Comparison of ENCODE assay signal across 8 cellular contexts in the genomic region with DNA sequence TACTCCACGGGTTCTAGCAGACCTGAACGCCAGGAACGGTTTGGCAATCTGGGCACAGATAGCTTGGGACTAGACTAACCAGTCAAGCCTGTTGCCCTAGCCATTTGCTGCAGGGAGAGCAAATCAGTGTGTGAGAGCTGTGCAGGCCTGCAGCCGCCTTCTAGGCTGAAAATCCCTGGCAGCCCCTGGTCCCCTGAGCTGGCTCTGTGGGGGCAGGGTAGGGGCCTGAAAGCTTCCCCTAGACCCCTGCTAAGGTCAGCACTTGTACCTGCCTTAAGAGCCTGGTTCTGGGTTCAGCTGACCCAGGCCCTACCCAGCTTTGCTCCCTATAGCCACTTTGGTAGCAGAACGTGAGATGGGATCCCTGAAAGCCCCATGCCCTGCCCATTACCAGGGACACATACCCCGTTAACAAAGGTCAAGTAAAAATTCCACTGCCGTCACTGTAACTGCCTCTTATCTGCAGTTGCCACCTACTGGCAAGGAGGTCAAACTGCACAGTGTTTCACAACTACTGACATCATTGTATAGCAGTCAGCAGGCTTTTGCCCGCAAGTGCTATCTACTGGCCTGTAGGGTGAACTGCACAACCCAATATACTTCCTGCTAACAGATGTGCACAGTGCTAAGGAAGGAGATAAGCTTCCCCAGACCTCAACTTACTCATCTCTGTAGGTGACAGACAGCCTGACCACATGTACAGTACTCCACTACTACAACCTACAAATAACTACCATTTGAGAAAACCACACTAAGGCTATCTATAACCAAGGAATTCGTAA.
DNase-seq lines count a peak whose midpoint lies in the region; ATAC-seq and TF ChIP-seq lines count a peak whose summit lies in the region.

No MANE protein-coding gene starts in this region.

- no peaks in the 10 kb centered on the region for H3K79me2 ChIP-seq in DND-41 (ENCODE audit: insufficient read depth, low read length)

- H3K27me3 ChIP-seq in DND-41 (ENCODE audit: insufficient read depth, low read length, poor library complexity) (no peaks in the 10 kb centered on the region), stomach (no peaks in the 10 kb centered on the region)

- DNase-seq in DND-41: peak; percentile 52
- DNase-seq in SK-N-DZ (ENCODE audit: low spot score): peak; percentile 16
- DNase-seq in activated naive CD8-positive, alpha-beta T cell treated with anti-CD3 and anti-CD28 coated beads, Interleukin-2, amount 10 ng/mL, durations not matched to agents 7 days and 5 days: no peak
- DNase-seq in left kidney (ENCODE audit: low read depth, low spot score): peak; percentile 11
- DNase-seq in stomach: peak; percentile 52
- no peak for DNase-seq in NCI-H187 treated with DMSO at 0.1 percent for 48 hours (lab: John Stamatoyannopoulos, UW)

- H3K4me1 Mint-ChIP-seq in activated naive CD8-positive, alpha-beta T cell treated with anti-CD3 and anti-CD28 coated beads, Interleukin-2, amount 10 ng/mL, durations not matched to agents 7 days and 5 days: peaks cover 8% of the 10 kb centered on the region

- H3K9me3 ChIP-seq in DND-41 (ENCODE audit: insufficient read depth, low read length, severe bottlenecking): peaks cover 31% of the 10 kb centered on the region
- H3K9me3 ChIP-seq in stomach: peaks cover 0 to 13% (median 5%) of the 10 kb centered on the region in 4 donors

- no peak for TF ChIP-seq POLR2A in stomach (IDR thresholded peaks at IDR 0.05)

- POLR2A ChIA-PET in activated naive CD8-positive, alpha-beta T cell treated with anti-CD3 and anti-CD28 coated beads, Interleukin-2, amount 10 ng/mL, durations not matched to agents 7 days and 5 days (lab: Charles Lee): interaction anchor here (0.7 kb wide), 1 partner anchor 419 kb away, joined by 3 read pairs; no protein-coding TSS in a partner anchor

- ATAC-seq in DND-41 (ENCODE audit: insufficient read depth, low read depth) (peak; percentile 95), GM21360 (IDR thresholded peaks at IDR 0.05; ENCODE audit: unreplicated experiment) (peak; percentile 95), HG03521 (IDR thresholded peaks at IDR 0.05; ENCODE audit: unreplicated experiment) (peak; percentile 100)
- peak; percentile 100 for ATAC-seq in activated naive CD8-positive, alpha-beta T cell treated with anti-CD3 and anti-CD28 coated beads, Interleukin-2, amount 10 ng/mL, durations not matched to agents 7 days and 5 days (ENCODE audit: low read depth)

- H3K4me2 ChIP-seq in DND-41 (ENCODE audit: insufficient read depth, low read length): no peak overlapping the region

- H2AFZ ChIP-seq in DND-41 (ENCODE audit: low read depth, low read length): no peak overlapping the region

- no peaks in the 10 kb centered on the region for H4K20me1 ChIP-seq in DND-41 (ENCODE audit: insufficient read depth, low read length)

- no peak overlapping the region for H3K9ac ChIP-seq in DND-41 (ENCODE audit: low read depth, low read length)

- peaks cover 10% of the 10 kb centered on the region for H3K9me3 Mint-ChIP-seq in activated naive CD8-positive, alpha-beta T cell treated with anti-CD3 and anti-CD28 coated beads, Interleukin-2, amount 10 ng/mL, durations not matched to agents 7 days and 5 days

- peaks cover 5% of the 10 kb centered on the region for H3K36me3 Mint-ChIP-seq in activated naive CD8-positive, alpha-beta T cell treated with anti-CD3 and anti-CD28 coated beads, Interleukin-2, amount 10 ng/mL, durations not matched to agents 7 days and 5 days

- TF ChIP-seq EP300 in stomach (IDR thresholded peaks at IDR 0.05): no peak

- H3K4me3 ChIP-seq in DND-41 (ENCODE audit: low read depth in 1 of 2, low read length in 2 of 2) (no peak overlapping the region), stomach (no peak overlapping the region)

- no peak overlapping the region; the same call in 1 of the 2 replicates for H3K27ac ChIP-seq in DND-41 (ENCODE audit: low read length)
- H3K27ac ChIP-seq in stomach: no peak overlapping the region

- H3K27me3 Mint-ChIP-seq in activated naive CD8-positive, alpha-beta T cell treated with anti-CD3 and anti-CD28 coated beads, Interleukin-2, amount 10 ng/mL, durations not matched to agents 7 days and 5 days: peaks cover 9% of the 10 kb centered on the region

- H3K36me3 ChIP-seq in DND-41 (ENCODE audit: insufficient read depth, low read length) (no peaks in the 10 kb centered on the region), stomach (no peaks in the 10 kb centered on the region)

- intact Hi-C loops in stomach (cut with DNase I; ENCODE audit: low total_unique reads): no loop called here

- no peak overlapping the region for H3K4me3 Mint-ChIP-seq in activated naive CD8-positive, alpha-beta T cell treated with anti-CD3 and anti-CD28 coated beads, Interleukin-2, amount 10 ng/mL, durations not matched to agents 7 days and 5 days

- WGBS in stomach, 5 donors: 34 to 55% (median 42%) methylated on average over 7 to 9 of the region's 9 CpGs

- no peaks in the 10 kb centered on the region for H3K4me1 ChIP-seq in DND-41 (ENCODE audit: insufficient read depth, low read length)
- peaks cover 0 to 10% (median 0%) of the 10 kb centered on the region in 4 donors for H3K4me1 ChIP-seq in stomach

- TF ChIP-seq CTCF in DND-41 (IDR thresholded peaks at IDR 0.05; ENCODE audit: borderline replicate concordance, extremely low read depth, low read length, poor library complexity, severe bottlenecking) (peak; percentile 81), stomach (IDR thresholded peaks at IDR 0.05) (peak in 4 of 7 experiments; percentile 29 to 74 (median 44))

- peak overlapping the region; percentile 62 for H3K27ac Mint-ChIP-seq in activated naive CD8-positive, alpha-beta T cell treated with anti-CD3 and anti-CD28 coated beads, Interleukin-2, amount 10 ng/mL, durations not matched to agents 7 days and 5 days

Comparison
In these comparisons a context has a peak if more than half of its experiments do, and no peak if none do; other contexts are left out.
1. DNase-seq: peak in DND-41 (single experiment), SK-N-DZ (single experiment), left kidney (single experiment) and stomach (single experiment); none in activated naive CD8-positive, alpha-beta T cell treated with anti-CD3 and anti-CD28 coated beads, Interleukin-2, amount 10 ng/mL, durations not matched to agents 7 days and 5 days (single experiment) and NCI-H187 treated with DMSO at 0.1 percent for 48 hours (single experiment).
2. Peak in every context shown above with its lines, with median percentiles within 50 percentile points of each other: ATAC-seq.